ENCODE assay signal across 10 cellular contexts in genomic region chr10:24449334-24449740, GRCh38.
A peak's percentile ranks its signal among the peaks of the same experiment; 100 is the strongest.
DNase-seq lines count a peak whose midpoint lies in the region; ATAC-seq, FAIRE-seq and TF ChIP-seq lines count a peak whose summit lies in the region.
"Had no signal": no experiment of that assay in that cellular context is flagged by ENCODE, and none has a peak within 500 bp of the region (broad histone marks: within the 10 kb centered on the region; RNA-seq: fewer than 3 reads in every experiment).

No MANE protein-coding gene starts in this region.

- intact Hi-C loops in kidney (cut with DNase I): no loop called here

- no peaks in the 10 kb centered on the region for H3K9me3 ChIP-seq in kidney (ENCODE audit: control insufficient read depth in 1 of 2, low read length in 2 of 2)

- FAIRE-seq in GM12891 (lab: Jason Lieb, UNC) (no peak), RCC 7860 (lab: Jason Lieb, UNC) (peak; percentile 47), kidney (lab: Jason Lieb, UNC) (peak; percentile 81)
- FAIRE-seq: colon had no signal

- peak overlapping the region; percentile 14 to 59 for H3K27ac ChIP-seq in kidney (ENCODE audit: low read depth in 2 of 2, low read length in 2 of 2)
- H3K27ac ChIP-seq: HL-60 had no signal

- H3K9ac ChIP-seq in kidney (ENCODE audit: low read length in 2 of 2): no peak overlapping the region

- no peak for TF ChIP-seq CTCF in kidney (IDR thresholded peaks at IDR 0.05; ENCODE audit: borderline replicate concordance, extremely low read depth, insufficient read depth)

- peak; percentile 69 for ATAC-seq in GM21717 (IDR thresholded peaks at IDR 0.05; ENCODE audit: unreplicated experiment)

- TF ChIP-seq POLR2A in GM12891 (IDR thresholded peaks at IDR 0.05; ENCODE audit: low read depth, low read length): no peak

- no peaks in the 10 kb centered on the region for H3K36me3 ChIP-seq in kidney (ENCODE audit: control insufficient read depth in 1 of 2, insufficient read depth in 2 of 2, low read length in 2 of 2)

- peak overlapping the region; percentile 40 to 49 for H3K4me3 ChIP-seq in kidney (ENCODE audit: low read length in 2 of 2)

- DNase-seq in GM12891 (ENCODE audit: insufficient read length, low spot score) (no peak), RCC 7860 (ENCODE audit: low spot score) (no peak), kidney (no peak), NCI-H510A treated with DMSO at 0.1 percent for 48 hours (lab: John Stamatoyannopoulos, UW) (no peak), hypothalamus (lab: John Stamatoyannopoulos, UW) (no peak), NCI-H2107 (lab: John Stamatoyannopoulos, UW) (no peak), cortex of kidney (lab: John Stamatoyannopoulos, UW) (no peak)

- peaks cover 4 to 8% of the 10 kb centered on the region in 2 donors for H3K4me1 ChIP-seq in kidney (ENCODE audit: control insufficient read depth in 1 of 2, insufficient read depth in 1 of 2, low read depth in 1 of 2, low read length in 2 of 2)

TF ChIP-seq in GM12891, 5 proteins besides CTCF, POLR2A, EP300 and RAD21:
- peak; percentile 61; the same call in 1 of the 2 replicates for TF ChIP-seq POU2F2 (IDR thresholded peaks at IDR 0.05; ENCODE audit: low read depth, low read length)
- TF ChIP-seq POLR2AphosphoS5 (IDR thresholded peaks at IDR 0.05; ENCODE audit: low read depth, low read length): no peak
- no peak for TF ChIP-seq SPI1 (IDR thresholded peaks at IDR 0.05; ENCODE audit: low read depth, low read length)
- TF ChIP-seq PAX5 (IDR thresholded peaks at IDR 0.05; ENCODE audit: insufficient read depth, low read length, severe bottlenecking): no peak
- no peak for TF ChIP-seq TAF1 (IDR thresholded peaks at IDR 0.05; ENCODE audit: low read depth, low read length)
TF ChIP-seq in GM12891: peak in this region for 1.
